In the genomic region with DNA sequence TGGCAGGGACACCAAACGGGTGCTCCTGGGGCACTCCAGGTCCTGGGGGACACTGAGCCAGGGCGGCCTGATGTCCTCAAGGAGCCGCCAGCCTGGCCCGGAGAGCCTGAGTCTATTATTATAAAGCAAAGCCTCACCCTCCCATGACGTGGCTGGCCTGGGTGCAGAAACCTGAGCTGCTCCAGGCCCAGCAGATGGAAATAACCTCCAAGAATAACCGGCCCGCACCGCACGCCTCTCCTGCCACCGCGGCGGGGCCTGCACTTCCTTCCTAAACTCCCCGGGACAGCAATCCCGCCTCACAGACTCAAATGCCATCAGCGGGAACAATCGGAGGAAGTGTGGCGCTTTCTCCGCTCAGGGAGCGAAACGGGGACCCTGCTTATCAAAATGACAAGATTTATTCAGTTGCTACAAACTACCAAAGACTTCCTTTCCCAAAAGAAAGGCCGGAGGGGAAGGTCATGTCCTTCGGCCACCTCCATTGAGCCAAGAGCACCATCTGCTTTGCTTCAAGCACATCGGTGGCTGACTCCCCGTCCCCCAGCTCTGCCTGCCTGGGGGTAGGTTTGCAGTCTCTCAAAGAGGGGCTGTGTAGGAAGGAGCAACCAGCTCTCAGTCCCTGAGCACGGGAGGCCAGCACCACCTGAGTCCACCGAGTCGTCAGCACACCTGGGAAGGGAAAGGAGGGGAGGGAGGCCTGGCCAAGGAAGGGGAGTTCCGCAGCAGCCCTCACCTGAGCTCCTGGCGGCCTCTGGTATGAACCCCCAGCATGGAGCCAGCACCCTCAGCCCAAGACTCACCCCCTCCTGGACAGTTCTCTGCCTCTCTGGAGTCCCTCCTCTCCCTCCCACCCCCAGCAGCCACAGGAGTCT, we compare ENCODE assay signal across 10 cellular contexts.
DNase-seq lines count a peak whose midpoint lies in the region; ATAC-seq and TF ChIP-seq lines count a peak whose summit lies in the region.
"Had no signal": no experiment of that assay in that cellular context is flagged by ENCODE, and none has a peak within 500 bp of the region (broad histone marks: within the 10 kb centered on the region; RNA-seq: fewer than 3 reads in every experiment).

No MANE protein-coding gene starts in this region.

- 60 to 78% methylated on average over 22 to 29 of the region's 29 CpGs for WGBS in body of pancreas, 2 donors
- WGBS in upper lobe of left lung, 2 donors, result 44 to 63% methylated on average over 24 to 27 of the region's 29 CpGs

- peaks cover 9% of the 10 kb centered on the region for H3K27me3 Mint-ChIP-seq in nephron progenitor cell (ENCODE audit: low read depth, poor library complexity)
- H3K27me3 Mint-ChIP-seq in activated naive CD4-positive, alpha-beta T cell treated with anti-CD3 and anti-CD28 coated beads, Interleukin-2, amount 10 ng/mL, durations not matched to agents 7 days and 5 days, result peaks cover 14% of the 10 kb centered on the region

- TF ChIP-seq CTCF in body of pancreas (IDR thresholded peaks at IDR 0.05), result no peak
- TF ChIP-seq CTCF in nephron progenitor cell (IDR thresholded peaks at IDR 0.05), result no peak
- peak in 1 of 6 experiments; percentile 8 for TF ChIP-seq CTCF in upper lobe of left lung (IDR thresholded peaks at IDR 0.05)

- H3K9me3 ChIP-seq in body of pancreas, result no peaks in the 10 kb centered on the region
- no peaks in the 10 kb centered on the region for H3K9me3 ChIP-seq in upper lobe of left lung

- intact Hi-C loops in body of pancreas (cut with DNase I), result no loop called here
- intact Hi-C loops in left cardiac atrium (cut with DNase I), result no loop called here

- TF ChIP-seq EP300 in upper lobe of left lung (IDR thresholded peaks at IDR 0.05), result peak in 2 of 4 donors; percentile 42 to 67

- ATAC-seq in body of pancreas, result peak; percentile 56
- ATAC-seq in left cardiac atrium, result peak; percentile 79 to 88
- ATAC-seq in upper lobe of left lung (ENCODE audit: low FRiP score in 2 of 2), result peak; percentile 31 to 54
- no peak for ATAC-seq in HG03039 (IDR thresholded peaks at IDR 0.05; ENCODE audit: unreplicated experiment)

- H3K9me3 Mint-ChIP-seq in nephron progenitor cell, result no peaks in the 10 kb centered on the region
- H3K9me3 Mint-ChIP-seq in activated naive CD4-positive, alpha-beta T cell treated with anti-CD3 and anti-CD28 coated beads, Interleukin-2, amount 10 ng/mL, durations not matched to agents 7 days and 5 days, result no peaks in the 10 kb centered on the region

- H3K4me1 Mint-ChIP-seq in nephron progenitor cell, result peaks cover 62% of the 10 kb centered on the region
- no peaks in the 10 kb centered on the region for H3K4me1 Mint-ChIP-seq in activated naive CD4-positive, alpha-beta T cell treated with anti-CD3 and anti-CD28 coated beads, Interleukin-2, amount 10 ng/mL, durations not matched to agents 7 days and 5 days

- peak overlapping the region; percentile 93 for H3K27ac Mint-ChIP-seq in nephron progenitor cell
- H3K27ac Mint-ChIP-seq in activated naive CD4-positive, alpha-beta T cell treated with anti-CD3 and anti-CD28 coated beads, Interleukin-2, amount 10 ng/mL, durations not matched to agents 7 days and 5 days, result no peak overlapping the region

- H3K27me3 ChIP-seq in body of pancreas (no peaks in the 10 kb centered on the region), upper lobe of left lung (no peaks in the 10 kb centered on the region)

- H3K36me3 ChIP-seq in body of pancreas (replicated peaks in 1 of 2; ENCODE audit: insufficient read depth in 1 of 2, low read depth in 2 of 2), result no peaks in the 10 kb centered on the region
- H3K36me3 ChIP-seq in upper lobe of left lung, result no peaks in the 10 kb centered on the region

- H3K27ac ChIP-seq in body of pancreas, result peak overlapping the region in 1 of 4 donors; percentile 38
- peak overlapping the region; percentile 74 to 85 (median 82) for H3K27ac ChIP-seq in upper lobe of left lung

- H3K4me1 ChIP-seq in body of pancreas (no peaks in the 10 kb centered on the region), upper lobe of left lung (peaks cover 13 to 34% (median 28%) of the 10 kb centered on the region in 4 donors)

- no peaks in the 10 kb centered on the region for H3K36me3 Mint-ChIP-seq in nephron progenitor cell (ENCODE audit: low read depth)
- H3K36me3 Mint-ChIP-seq in activated naive CD4-positive, alpha-beta T cell treated with anti-CD3 and anti-CD28 coated beads, Interleukin-2, amount 10 ng/mL, durations not matched to agents 7 days and 5 days, result no peaks in the 10 kb centered on the region

- TF ChIP-seq POLR2A in body of pancreas (IDR thresholded peaks at IDR 0.05) (no peak), upper lobe of left lung (IDR thresholded peaks at IDR 0.05) (no peak)

- H3K4me3 Mint-ChIP-seq in nephron progenitor cell, result no peak overlapping the region
- H3K4me3 Mint-ChIP-seq in activated naive CD4-positive, alpha-beta T cell treated with anti-CD3 and anti-CD28 coated beads, Interleukin-2, amount 10 ng/mL, durations not matched to agents 7 days and 5 days, result no peak overlapping the region

- DNase-seq in body of pancreas, result peak in 2 of 4 donors; percentile 20 to 21
- DNase-seq in left cardiac atrium, result peak; percentile 89
- DNase-seq in nephron progenitor cell, result peak; percentile 36
- DNase-seq in upper lobe of left lung, result peak in 1 of 2 donors; percentile 67
- no peak for DNase-seq in AG08395 (ENCODE audit: low spot score)
- DNase-seq in activated naive CD4-positive, alpha-beta T cell treated with anti-CD3 and anti-CD28 coated beads, Interleukin-2, amount 10 ng/mL, durations not matched to agents 7 days and 5 days, result no peak
- DNase-seq in NCI-H510A treated with DMSO at 0.1 percent for 48 hours (lab: John Stamatoyannopoulos, UW), result no peak
- DNase-seq: activated naive CD4-positive, alpha-beta T cell; NCI-H526 treated with DMSO at 0.1 percent for 48 hours had no signal

- CTCF ChIA-PET in activated naive CD4-positive, alpha-beta T cell treated with anti-CD3 and anti-CD28 coated beads, Interleukin-2, amount 10 ng/mL, durations not matched to agents 7 days and 5 days (lab: Charles Lee), result no interaction called here

- H3K4me3 ChIP-seq in body of pancreas, result no peak overlapping the region
- peak overlapping the region in 1 of 4 donors; percentile 14 for H3K4me3 ChIP-seq in upper lobe of left lung

Comparison
In these comparisons a context has a peak if more than half of its experiments do, and no peak if none do; other contexts are left out.
1. DNase-seq: peak in left cardiac atrium (single experiment) and nephron progenitor cell (single experiment); none in AG08395 (single experiment), activated naive CD4-positive, alpha-beta T cell treated with anti-CD3 and anti-CD28 coated beads, Interleukin-2, amount 10 ng/mL, durations not matched to agents 7 days and 5 days (single experiment) and NCI-H510A treated with DMSO at 0.1 percent for 48 hours (single experiment).